ENCODE assay signal across 8 cellular contexts in the genomic region with DNA sequence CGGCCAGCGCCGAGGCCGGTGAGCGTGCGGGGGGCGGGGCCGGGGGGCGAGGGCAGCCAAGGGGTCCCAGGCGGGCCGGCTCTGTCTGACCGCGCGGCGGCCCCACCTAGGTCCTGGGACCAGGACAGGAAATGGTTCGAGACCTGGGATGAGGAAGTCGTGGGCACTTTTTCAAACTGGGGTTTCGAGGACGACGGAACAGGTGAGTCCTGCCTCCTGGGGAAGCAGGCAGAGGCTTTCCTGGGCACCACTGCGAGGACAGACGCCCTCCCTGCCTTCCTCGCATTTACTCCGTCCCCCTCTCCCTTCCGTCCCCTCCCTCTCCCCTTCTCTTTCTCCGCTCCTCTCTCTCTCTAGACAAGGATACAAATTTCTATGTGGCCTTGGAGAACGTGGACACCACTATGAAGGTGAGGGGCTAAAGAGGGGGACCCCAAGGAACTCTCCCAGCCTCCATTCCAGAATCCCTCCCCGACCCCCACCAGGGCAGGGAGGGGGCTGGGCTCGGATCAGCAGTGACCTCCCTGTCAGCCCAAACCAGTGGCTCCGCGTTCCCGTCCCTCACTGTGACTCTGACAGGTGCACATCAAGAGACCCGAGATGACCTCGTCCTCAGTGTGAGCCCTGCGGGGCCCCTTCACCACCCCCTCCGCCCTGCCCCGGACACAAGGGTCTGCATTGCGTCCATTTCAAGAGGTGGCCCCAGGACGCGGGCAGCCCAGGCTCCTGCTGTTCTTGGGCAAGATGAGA. TPM values are rescaled to one million over a fixed set of nuclear protein-coding genes. Genes with fewer than 3 reads are reported as not detected.
DNase-seq lines count a peak whose midpoint lies in the region; ATAC-seq, FAIRE-seq and TF ChIP-seq lines count a peak whose summit lies in the region.

No MANE protein-coding gene starts in this region.

- H3K27ac Mint-ChIP-seq in endothelial cell (ENCODE audit: unreplicated experiment) (no peak overlapping the region), osteocyte (ENCODE audit: unreplicated experiment) (no peak overlapping the region)

- peaks cover 33% of the 10 kb centered on the region for H3K27me3 Mint-ChIP-seq in endothelial cell (ENCODE audit: unreplicated experiment)
- H3K27me3 Mint-ChIP-seq in osteocyte (ENCODE audit: unreplicated experiment): peaks cover 57% of the 10 kb centered on the region

- peaks cover 4% of the 10 kb centered on the region for H3K4me1 ChIP-seq in OCI-LY7 (ENCODE audit: insufficient read depth, low read length, poor library complexity, severe bottlenecking)

- no peaks in the 10 kb centered on the region for H4K20me1 ChIP-seq in OCI-LY7 (ENCODE audit: insufficient read depth, low read length)

- H3K4me1 Mint-ChIP-seq in endothelial cell (ENCODE audit: unreplicated experiment) (peaks cover 15% of the 10 kb centered on the region), osteocyte (ENCODE audit: unreplicated experiment) (peaks cover 12% of the 10 kb centered on the region)

- no peaks in the 10 kb centered on the region for H3K79me2 ChIP-seq in OCI-LY7 (ENCODE audit: insufficient read depth, low read depth, low read length)

- no peaks in the 10 kb centered on the region for H3K9me3 Mint-ChIP-seq in endothelial cell (ENCODE audit: unreplicated experiment)
- H3K9me3 Mint-ChIP-seq in osteocyte (ENCODE audit: unreplicated experiment): no peaks in the 10 kb centered on the region

- TF ChIP-seq POLR2A in GM12891 (IDR thresholded peaks at IDR 0.05; ENCODE audit: low read depth, low read length): no peak

- TF ChIP-seq CTCF in OCI-LY7 (conservative IDR thresholded peaks at IDR 0.05; ENCODE audit: low read length): peak; percentile 7; the same call in 1 of the 2 replicates
- TF ChIP-seq CTCF in endothelial cell (IDR thresholded peaks at IDR 0.05; ENCODE audit: unreplicated experiment): peak; percentile 43
- TF ChIP-seq CTCF in osteocyte (IDR thresholded peaks at IDR 0.05): no peak

- no TSS peak for BruUV-seq in OCI-LY7 (replicated peaks; lab: Mats Ljungman, UMichigan)

- H3K9me2 ChIP-seq in OCI-LY7 (ENCODE audit: insufficient read depth, low read length): no peaks in the 10 kb centered on the region

- H3K36me3 ChIP-seq in OCI-LY7 (ENCODE audit: insufficient read depth, low read length): no peaks in the 10 kb centered on the region

- no peaks in the 10 kb centered on the region for H3K9me3 ChIP-seq in OCI-LY7 (ENCODE audit: low read length)

- peaks cover 5% of the 10 kb centered on the region for H3K36me3 Mint-ChIP-seq in endothelial cell (ENCODE audit: low read depth, unreplicated experiment)
- no peaks in the 10 kb centered on the region for H3K36me3 Mint-ChIP-seq in osteocyte (ENCODE audit: unreplicated experiment)

- DNase-seq in GM12891 (ENCODE audit: insufficient read length, low spot score): no peak
- no peak for DNase-seq in OCI-LY7 (ENCODE audit: low spot score)
- DNase-seq in endothelial cell (ENCODE audit: low spot score): no peak
- DNase-seq in osteocyte (ENCODE audit: extremely low spot score, unreplicated experiment): peak; percentile 86
- no peak for DNase-seq in NOMO-1 (lab: John Stamatoyannopoulos, UW; ENCODE audit: unreplicated experiment in 2 of 2)
- DNase-seq in SKM-1 treated with dmso at 0.1 percent for 144 hours (lab: John Stamatoyannopoulos, UW; ENCODE audit: unreplicated experiment): no peak
- no peak for DNase-seq in NAMALWA (ENCODE audit: low spot score)

- CTCF ChIA-PET in OCI-LY7 (lab: Charles Lee; ENCODE audit: unreplicated experiment): no interaction called here

- H3K27ac ChIP-seq in OCI-LY7 (ENCODE audit: low read depth, low read length, poor library complexity, severe bottlenecking): no peak overlapping the region

- ATAC-seq in HG03520 (IDR thresholded peaks at IDR 0.05; ENCODE audit: unreplicated experiment): no peak

- H3K4me3 ChIP-seq in OCI-LY7 (ENCODE audit: low read depth, low read length, poor library complexity, severe bottlenecking): no peak overlapping the region

- POLR2A ChIA-PET in OCI-LY7 (lab: Charles Lee): no interaction called here

- intact Hi-C loops in OCI-LY7 (cut with micrococcal nuclease; ENCODE audit: unreplicated experiment): loop anchor here (5.0 kb wide), 1 partner anchor 91 kb away; no protein-coding TSS in a partner anchor

- no peak overlapping the region; the same call in 1 of the 2 replicates for H3K4me2 ChIP-seq in OCI-LY7 (ENCODE audit: low read length)

- FAIRE-seq in GM12891 (lab: Jason Lieb, UNC): no peak

- H2AFZ ChIP-seq in OCI-LY7 (ENCODE audit: low read length): no peak overlapping the region

- H3K4me3 Mint-ChIP-seq in endothelial cell (ENCODE audit: unreplicated experiment) (peak overlapping the region; percentile 23), osteocyte (ENCODE audit: unreplicated experiment) (no peak overlapping the region)

TF ChIP-seq in GM12891, 5 proteins besides CTCF, POLR2A, EP300 and RAD21:
- TF ChIP-seq SPI1 (IDR thresholded peaks at IDR 0.05; ENCODE audit: low read depth, low read length) (peak; percentile 32; the same call in 1 of the 2 replicates), POU2F2 (IDR thresholded peaks at IDR 0.05; ENCODE audit: low read depth, low read length) (no peak), TAF1 (IDR thresholded peaks at IDR 0.05; ENCODE audit: low read depth, low read length) (no peak), PAX5 (IDR thresholded peaks at IDR 0.05; ENCODE audit: insufficient read depth, low read length, severe bottlenecking) (no peak), POLR2AphosphoS5 (IDR thresholded peaks at IDR 0.05; ENCODE audit: low read depth, low read length) (no peak)

RNA-seq across cellular contexts. Expression of gene MUC12, which starts 2.6 kb away (rescaled TPM):
- polyA plus RNA-seq in GM12891 (2012; ENCODE audit: low read depth, missing spikeins): 7.1 TPM
- total RNA-seq in OCI-LY7 (2014; rRNA removed; shearing (Covaris generic)): not detected in 2 replicates
- not detected in 2 replicates for total RNA-seq in OCI-LY7 (2022)
- total RNA-seq in endothelial cell (ENCODE audit: unreplicated experiment): 1.3 TPM
- not detected in 2 replicates for total RNA-seq in osteocyte

RNA-seq across cellular contexts. Expression of gene MUC3A, which starts 17.4 kb away (rescaled TPM):
- not detected for polyA plus RNA-seq in GM12891 (2012; ENCODE audit: low read depth, missing spikeins)
- total RNA-seq in OCI-LY7 (2014; rRNA removed; shearing (Covaris generic)): not detected in 2 replicates
- total RNA-seq in OCI-LY7 (2022) (not detected in 2 replicates), endothelial cell (ENCODE audit: unreplicated experiment) (3.4 TPM), osteocyte (not detected in 2 replicates)

RNA-seq across cellular contexts. Expression of gene MUC17, which starts 53.2 kb away (rescaled TPM):
- 0.01 TPM for polyA plus RNA-seq in GM12891 (2012; ENCODE audit: low read depth, missing spikeins)
- total RNA-seq in OCI-LY7 (2014; rRNA removed; shearing (Covaris generic)): not detected in 2 replicates
- total RNA-seq in OCI-LY7 (2022) (not detected in 2 replicates), endothelial cell (ENCODE audit: unreplicated experiment) (not detected), osteocyte (not detected in 2 replicates)
